ENCODE assay signal across 1 cellular context in genomic region chr20:34978092-34978744, GRCh38.
TF ChIP-seq lines count a peak whose summit lies in the region.

No MANE protein-coding gene starts in this region.

TF ChIP-seq in HepG2, 621 proteins besides CTCF, POLR2A, EP300 and RAD21:
- TF ChIP-seq GPN1 (CRISPR knock-in tag; IDR thresholded peaks at IDR 0.05; ENCODE audit: borderline replicate concordance) (no peak), ZNF17 (CRISPR knock-in tag; IDR thresholded peaks at IDR 0.05) (no peak), HIVEP1 (CRISPR knock-in tag; IDR thresholded peaks at IDR 0.05) (0 out of 2 replicates have a peak, but pooled peaks have one; percentile 40), NR2F1 (CRISPR knock-in tag; IDR thresholded peaks at IDR 0.05) (no peak), JUND (CRISPR knock-in tag; IDR thresholded peaks at IDR 0.05) (no peak), HOXA3 (CRISPR knock-in tag; IDR thresholded peaks at IDR 0.05) (no peak), ZNF333 (CRISPR knock-in tag; IDR thresholded peaks at IDR 0.05; ENCODE audit: borderline replicate concordance) (0 out of 2 replicates have a peak, but pooled peaks have one; percentile 42), CHD2 (IDR thresholded peaks at IDR 0.05; ENCODE audit: low read depth, low read length) (0 out of 2 replicates have a peak, but pooled peaks have one; percentile 26), ZNF629 (CRISPR knock-in tag; conservative IDR thresholded peaks at IDR 0.05) (peak; percentile 84)
